8 cellular contexts compared by ENCODE assay signal in genomic region chr17:18038149-18038850, GRCh38. TPM values are rescaled to one million over a fixed set of nuclear protein-coding genes. Genes with fewer than 3 reads are reported as not detected.
DNase-seq lines count a peak whose midpoint lies in the region; ATAC-seq and TF ChIP-seq lines count a peak whose summit lies in the region.

No MANE protein-coding gene starts in this region.

- H3K4me1 ChIP-seq in HAP-1 (peaks cover 15% of the 10 kb centered on the region), mucosa of rectum (ENCODE audit: control insufficient read depth in 2 of 2, insufficient read depth in 2 of 2, low read length in 2 of 2) (peaks cover 21% of the 10 kb centered on the region in 2 donors), urinary bladder (ENCODE audit: insufficient read depth) (no peaks in the 10 kb centered on the region)

- no peaks in the 10 kb centered on the region for H3K36me3 ChIP-seq in HAP-1 (replicated peaks)
- H3K36me3 ChIP-seq in mucosa of rectum (ENCODE audit: control insufficient read depth in 2 of 2, insufficient read depth in 2 of 2, low read length in 2 of 2): no peaks in the 10 kb centered on the region
- H3K36me3 ChIP-seq in urinary bladder (ENCODE audit: insufficient read depth): no peaks in the 10 kb centered on the region

- WGBS in urinary bladder: 5% methylated on average over 13 of the region's 13 CpGs

- ATAC-seq in HG03280 (IDR thresholded peaks at IDR 0.05; ENCODE audit: unreplicated experiment): no peak
- ATAC-seq in HG02678 (IDR thresholded peaks at IDR 0.05; ENCODE audit: unreplicated experiment): no peak

- H3K27ac ChIP-seq in RWPE1 (peak overlapping the region; percentile 79), caudate nucleus (ENCODE audit: low read depth, low read length) (peak overlapping the region; percentile 62), mucosa of rectum (ENCODE audit: low read depth in 2 of 2, low read length in 2 of 2) (peak overlapping the region; percentile 32 to 58), urinary bladder (ENCODE audit: low read depth) (no peak overlapping the region)

- no peak for TF ChIP-seq CTCF in RWPE1 (conservative IDR thresholded peaks at IDR 0.05; ENCODE audit: low read depth)

- H3K27me3 ChIP-seq in HAP-1 (ENCODE audit: low read depth) (no peaks in the 10 kb centered on the region), mucosa of rectum (ENCODE audit: control insufficient read depth in 2 of 2, insufficient read depth in 2 of 2, low read length in 2 of 2) (no peaks in the 10 kb centered on the region)

- H3K9ac ChIP-seq in mucosa of rectum (ENCODE audit: low read depth in 1 of 2, low read length in 2 of 2): peak overlapping the region; percentile 82 to 91

- H3K9me3 ChIP-seq in HAP-1 (no peaks in the 10 kb centered on the region), mucosa of rectum (ENCODE audit: control insufficient read depth in 2 of 2, low read length in 2 of 2) (no peaks in the 10 kb centered on the region)

- no peak for DNase-seq in HAP-1 (ENCODE audit: low spot score in 2 of 2)
- peak; percentile 42 for DNase-seq in RWPE1 (ENCODE audit: low spot score)
- DNase-seq in caudate nucleus (lab: John Stamatoyannopoulos, UW): peak in 7 of 61 donors; percentile 21 to 60 (median 35)
- no peak for DNase-seq in C1 segment of cervical spinal cord (lab: John Stamatoyannopoulos, UW)

- in situ Hi-C loops in HAP-1 (cut with MboI; ENCODE audit: low sequenced_read_pairs): loop anchor here (10.0 kb wide), 2 partner anchors 213 to 363 kb away; no protein-coding TSS in a partner anchor

- POLR2A ChIA-PET in RWPE1 (lab: Yijun Ruan, JAX; ENCODE audit: low non-redundant PET): no interaction called here

- CTCF ChIA-PET in RWPE1 (lab: Yijun Ruan, JAX): interaction anchor here (1.1 kb wide), 1 partner anchor 148 kb away, joined by 3 read pairs; no protein-coding TSS in a partner anchor

- H3K4me3 ChIP-seq in HAP-1 (peak overlapping the region; percentile 78), mucosa of rectum (ENCODE audit: low read length in 2 of 2) (peak overlapping the region; percentile 90 to 94), urinary bladder (ENCODE audit: low read depth, low read length) (peak overlapping the region; percentile 94)

RNA-seq across cellular contexts. Expression of gene ATPAF2, which starts 0.7 kb away (rescaled TPM):
- 15.9 TPM for total RNA-seq in urinary bladder
- 17.3 TPM for polyA plus RNA-seq in urinary bladder

RNA-seq across cellular contexts. Expression of gene GID4, which starts 0.9 kb away (rescaled TPM):
- 9.5 TPM for total RNA-seq in urinary bladder
- 14.6 TPM for polyA plus RNA-seq in urinary bladder

RNA-seq across cellular contexts. Expression of gene DRG2, which starts 49.4 kb away (rescaled TPM):
- 20.3 TPM for total RNA-seq in urinary bladder
- 35.9 TPM for polyA plus RNA-seq in urinary bladder
